Comparison of ENCODE assay signal across 13 cellular contexts in genomic region chr10:125231116-125231812, GRCh38.
A peak's percentile ranks its signal among the peaks of the same experiment; 100 is the strongest.
DNase-seq lines count a peak whose midpoint lies in the region; ATAC-seq, FAIRE-seq and TF ChIP-seq lines count a peak whose summit lies in the region.
"Had no signal": no experiment of that assay in that cellular context is flagged by ENCODE, and none has a peak within 500 bp of the region (broad histone marks: within the 10 kb centered on the region; RNA-seq: fewer than 3 reads in every experiment).

No MANE protein-coding gene starts in this region.

- H3K27me3 Mint-ChIP-seq in T-helper 17 cell = peaks cover 14% of the 10 kb centered on the region

- peak overlapping the region; percentile 95 for H4K8ac ChIP-seq in mesenchymal stem cell (ENCODE audit: low read length)

- DNase-seq in AG10803 (ENCODE audit: low read depth) (peak; percentile 92), HuH-7.5 (ENCODE audit: low spot score) (peak; percentile 30), bronchial epithelial cell (ENCODE audit: low read depth) (peak; percentile 97), mesenchymal stem cell (peak; percentile 94), T-helper 17 cell (no peak)
- no peak for DNase-seq in effector memory CD4-positive, alpha-beta T cell
- DNase-seq: activated CD4-positive, CD25-positive, alpha-beta regulatory T cell treated with anti-CD3 and anti-CD28 coated beads, Interleukin-2, amount 50 U/mL, for 72 hours; kidney; NCI-H524 treated with DMSO at 0.1 percent for 48 hours; transverse colon had no signal

- H2AFZ ChIP-seq in mesenchymal stem cell (ENCODE audit: low read depth, low read length) = peak overlapping the region; percentile 47

- H3K9me3 ChIP-seq in mesenchymal stem cell (ENCODE audit: control insufficient read depth, low read length) (peaks cover 6% of the 10 kb centered on the region), T-helper 17 cell (ENCODE audit: control insufficient read depth, low read length, poor library complexity, severe bottlenecking) (no peaks in the 10 kb centered on the region)
- H3K9me3 ChIP-seq in effector memory CD4-positive, alpha-beta T cell (ENCODE audit: control insufficient read depth, low read length) = no peaks in the 10 kb centered on the region
- H3K9me3 ChIP-seq: transverse colon had no signal

- H3K4me1 Mint-ChIP-seq in T-helper 17 cell = peaks cover 2% of the 10 kb centered on the region

- H3K27ac Mint-ChIP-seq in T-helper 17 cell = no peak overlapping the region

- H3K4me1 ChIP-seq in mesenchymal stem cell (ENCODE audit: control insufficient read depth, insufficient read depth, low read depth, low read length) = peaks cover 14% of the 10 kb centered on the region
- no peaks in the 10 kb centered on the region for H3K4me1 ChIP-seq in effector memory CD4-positive, alpha-beta T cell (ENCODE audit: control insufficient read depth, insufficient read depth, low read length, poor library complexity, severe bottlenecking)
- H3K4me1 ChIP-seq: transverse colon had no signal

- no peaks in the 10 kb centered on the region for H3K79me1 ChIP-seq in mesenchymal stem cell (replicated peaks; ENCODE audit: low read length, poor library complexity, severe bottlenecking)

- TF ChIP-seq CTCF in AG10803 (conservative IDR thresholded peaks at IDR 0.05; ENCODE audit: low read length) (0 out of 2 replicates have a peak, but pooled peaks have one; percentile 12), bronchial epithelial cell (IDR thresholded peaks at IDR 0.05; ENCODE audit: insufficient read depth, low read length, severe bottlenecking) (peak; percentile 12)

- FAIRE-seq in bronchial epithelial cell (lab: Jason Lieb, UNC) = peak; percentile 92
- FAIRE-seq: kidney had no signal

- H3K4me3 ChIP-seq in AG10803 (ENCODE audit: low read length) (no peak overlapping the region), bronchial epithelial cell (ENCODE audit: low read depth, low read length) (no peak overlapping the region), mesenchymal stem cell (ENCODE audit: insufficient read depth in 1 of 2, low read depth in 1 of 2, low read length in 2 of 2) (no peak overlapping the region)
- H3K4me3 ChIP-seq in effector memory CD4-positive, alpha-beta T cell (ENCODE audit: insufficient read depth, low read depth, low read length, poor library complexity, severe bottlenecking) = no peak overlapping the region
- H3K4me3 ChIP-seq: cardiac muscle cell, transverse colon had no signal

- peak overlapping the region; percentile 28 to 29 for H3K4ac ChIP-seq in mesenchymal stem cell (ENCODE audit: low read depth in 1 of 2, low read length in 2 of 2)

- H2BK5ac ChIP-seq in mesenchymal stem cell (ENCODE audit: low read depth, low read length, poor library complexity, severe bottlenecking) = no peak overlapping the region

- H3K36me3 ChIP-seq in bronchial epithelial cell (ENCODE audit: control insufficient read depth, insufficient read depth, low read length) = no peaks in the 10 kb centered on the region
- no peaks in the 10 kb centered on the region for H3K36me3 ChIP-seq in mesenchymal stem cell (ENCODE audit: control insufficient read depth in 1 of 2, insufficient read depth in 2 of 2, low read depth in 1 of 2, low read length in 2 of 2)
- H3K36me3 ChIP-seq in effector memory CD4-positive, alpha-beta T cell (ENCODE audit: control insufficient read depth, insufficient read depth, low read length) = no peaks in the 10 kb centered on the region
- H3K36me3 ChIP-seq: cardiac muscle cell, transverse colon had no signal

- H3K4me2 ChIP-seq in mesenchymal stem cell (ENCODE audit: low read length, poor library complexity, severe bottlenecking) = peak overlapping the region; percentile 42

- H2AK5ac ChIP-seq in mesenchymal stem cell (ENCODE audit: low read length, severe bottlenecking) = peak overlapping the region; percentile 50

- H3K18ac ChIP-seq in mesenchymal stem cell (ENCODE audit: low read depth in 1 of 2, low read length in 2 of 2) = peak overlapping the region; percentile 70 to 73

- H4K91ac ChIP-seq in mesenchymal stem cell (ENCODE audit: low read length) = no peak overlapping the region

- no peak overlapping the region for H3K23ac ChIP-seq in mesenchymal stem cell (ENCODE audit: low read length in 2 of 2)

- H3K36me3 Mint-ChIP-seq in T-helper 17 cell (ENCODE audit: low read depth) = peaks cover 1% of the 10 kb centered on the region

- WGBS in mesenchymal stem cell = 36% methylated on average over 13 of the region's 13 CpGs

- H3K27ac ChIP-seq in mesenchymal stem cell (ENCODE audit: low read length, poor library complexity, severe bottlenecking) = peak overlapping the region; percentile 75
- H3K27ac ChIP-seq in effector memory CD4-positive, alpha-beta T cell (ENCODE audit: insufficient read depth, low read length, poor library complexity, severe bottlenecking) = no peak overlapping the region
- H3K27ac ChIP-seq: cardiac muscle cell, transverse colon had no signal

- peak overlapping the region; percentile 28 to 74 for H2BK12ac ChIP-seq in mesenchymal stem cell (ENCODE audit: low read length in 2 of 2)

- peak overlapping the region; percentile 12 for H3K9ac ChIP-seq in mesenchymal stem cell (ENCODE audit: low read length)

- no peak overlapping the region for H2BK120ac ChIP-seq in mesenchymal stem cell (ENCODE audit: low read depth, low read length)

- H2BK15ac ChIP-seq in mesenchymal stem cell (ENCODE audit: low read depth, poor library complexity, severe bottlenecking) = no peak overlapping the region

- no peak overlapping the region for H3K4me3 Mint-ChIP-seq in T-helper 17 cell

- H3K14ac ChIP-seq in mesenchymal stem cell (ENCODE audit: low read length in 2 of 2) = no peak overlapping the region

- no peaks in the 10 kb centered on the region for H3K27me3 ChIP-seq in bronchial epithelial cell (ENCODE audit: control insufficient read depth, insufficient read depth, low read length)
- no peaks in the 10 kb centered on the region for H3K27me3 ChIP-seq in mesenchymal stem cell (ENCODE audit: control insufficient read depth in 1 of 2, insufficient read depth in 1 of 2, low read length in 2 of 2)
- no peaks in the 10 kb centered on the region for H3K27me3 ChIP-seq in effector memory CD4-positive, alpha-beta T cell (replicated peaks; ENCODE audit: control insufficient read depth, insufficient read depth, low read length, poor library complexity, severe bottlenecking)
- H3K27me3 ChIP-seq: cardiac muscle cell, transverse colon had no signal

- no peak for ATAC-seq in HG03135 (IDR thresholded peaks at IDR 0.05; ENCODE audit: unreplicated experiment)
- no peak for ATAC-seq in T-helper 17 cell
- ATAC-seq in HG03095 (IDR thresholded peaks at IDR 0.05; ENCODE audit: unreplicated experiment) = no peak

Comparison
In these comparisons a context has a peak if more than half of its experiments do, and no peak if none do; other contexts are left out.
1. DNase-seq: peak in AG10803 (single experiment), HuH-7.5 (single experiment), bronchial epithelial cell (single experiment) and mesenchymal stem cell (single experiment); none in effector memory CD4-positive, alpha-beta T cell (0 of 3) and T-helper 17 cell (0 of 3).